Comparison of ENCODE assay signal across 8 cellular contexts in genomic region chr17:51000835-51001638, GRCh38.
DNase-seq lines count a peak whose midpoint lies in the region; ATAC-seq, FAIRE-seq and TF ChIP-seq lines count a peak whose summit lies in the region.

No MANE protein-coding gene starts in this region.

- H3K36me3 Mint-ChIP-seq in naive thymus-derived CD8-positive, alpha-beta T cell, result peaks cover 3 to 59% (median 12%) of the 10 kb centered on the region in 3 donors

- FAIRE-seq in A204.1 (lab: Jason Lieb, UNC), result peak; percentile 97

- H3K36me3 ChIP-seq in GM06990 (ENCODE audit: control insufficient read depth, insufficient read depth, low read length), result peaks cover 8% of the 10 kb centered on the region

- no peak overlapping the region for H3K4me3 Mint-ChIP-seq in naive thymus-derived CD8-positive, alpha-beta T cell

- H3K4me1 Mint-ChIP-seq in naive thymus-derived CD8-positive, alpha-beta T cell, result peaks cover 0 to 3% (median 0%) of the 10 kb centered on the region in 4 donors

- peak; percentile 95 for ATAC-seq in SK-N-SH treated with all-trans-retinoic acid at 6 μM for 48 hours
- ATAC-seq in naive thymus-derived CD8-positive, alpha-beta T cell, result peak; percentile 78 to 85
- ATAC-seq in HG03139 (IDR thresholded peaks at IDR 0.05; ENCODE audit: unreplicated experiment), result no peak
- ATAC-seq in GM21390 (IDR thresholded peaks at IDR 0.05; ENCODE audit: unreplicated experiment), result no peak

- H3K9me3 Mint-ChIP-seq in naive thymus-derived CD8-positive, alpha-beta T cell, result no peaks in the 10 kb centered on the region

- H3K27me3 Mint-ChIP-seq in naive thymus-derived CD8-positive, alpha-beta T cell, result no peaks in the 10 kb centered on the region

- no peaks in the 10 kb centered on the region for H3K27me3 ChIP-seq in GM06990 (replicated peaks; ENCODE audit: control insufficient read depth, insufficient read depth, low read length)

- peak; percentile 26 for DNase-seq in GM06990 (ENCODE audit: extremely low read depth, insufficient read length)
- DNase-seq in NCI-H1436 (lab: John Stamatoyannopoulos, UW), result peak; percentile 67
- peak; percentile 76 to 83 for DNase-seq in erythroblast (lab: John Stamatoyannopoulos, UW)
- peak in 6 of 10 donors; percentile 30 to 74 (median 66) for DNase-seq in naive thymus-derived CD8-positive, alpha-beta T cell

- POLR2A ChIA-PET in naive thymus-derived CD8-positive, alpha-beta T cell (lab: Charles Lee), result interaction anchor here (0.6 to 5.6 kb wide), 2 partner anchors 152 to 1012 kb away, joined by 3 to 34 read pairs; partner anchors contain the start of gene NME1

- no peak for TF ChIP-seq POLR2A in erythroblast (IDR thresholded peaks at IDR 0.05; ENCODE audit: low read length)

- no peak overlapping the region for H3K4me3 ChIP-seq in GM06990 (replicated peaks; ENCODE audit: low read depth, low read length)

- TF ChIP-seq CTCF in GM06990 (IDR thresholded peaks at IDR 0.05; ENCODE audit: insufficient read depth, low read length, poor library complexity, severe bottlenecking), result peak; percentile 38

- peak overlapping the region in 2 of 10 donors; percentile 3 to 4 for H3K27ac Mint-ChIP-seq in naive thymus-derived CD8-positive, alpha-beta T cell

TF ChIP-seq in SK-N-SH treated with all-trans-retinoic acid at 6 μM for 48 hours, 23 proteins besides CTCF, POLR2A, EP300 and RAD21:
- TF ChIP-seq PPARA (CRISPR knock-in tag; IDR thresholded peaks at IDR 0.05; ENCODE audit: borderline replicate concordance) (no peak), ARNTL (CRISPR knock-in tag; IDR thresholded peaks at IDR 0.05; ENCODE audit: borderline replicate concordance, low read depth) (no peak), SNAI2 (CRISPR knock-in tag; IDR thresholded peaks at IDR 0.05) (no peak), ZNF70 (CRISPR knock-in tag; IDR thresholded peaks at IDR 0.05) (no peak), BACH2 (CRISPR knock-in tag; IDR thresholded peaks at IDR 0.05; ENCODE audit: borderline replicate concordance) (no peak), ZNF8 (CRISPR knock-in tag; IDR thresholded peaks at IDR 0.05) (no peak), CSDC2 (CRISPR knock-in tag; IDR thresholded peaks at IDR 0.05) (no peak), RARB (CRISPR knock-in tag; IDR thresholded peaks at IDR 0.05) (no peak), TSHZ2 (CRISPR knock-in tag; IDR thresholded peaks at IDR 0.05) (no peak), TOX (CRISPR knock-in tag; IDR thresholded peaks at IDR 0.05; ENCODE audit: borderline replicate concordance) (no peak), GLIS3 (CRISPR knock-in tag; IDR thresholded peaks at IDR 0.05) (no peak), TCF4 (CRISPR knock-in tag; IDR thresholded peaks at IDR 0.05; ENCODE audit: borderline replicate concordance) (no peak), POU6F1 (CRISPR knock-in tag; IDR thresholded peaks at IDR 0.05; ENCODE audit: borderline replicate concordance, low read depth) (no peak), OSR1 (CRISPR knock-in tag; IDR thresholded peaks at IDR 0.05) (no peak), ISL1 (CRISPR knock-in tag; IDR thresholded peaks at IDR 0.05) (no peak), ZC3H10 (CRISPR knock-in tag; IDR thresholded peaks at IDR 0.05) (no peak), CREB5 (CRISPR knock-in tag; IDR thresholded peaks at IDR 0.05; ENCODE audit: low read depth) (no peak), ESRRG (CRISPR knock-in tag; IDR thresholded peaks at IDR 0.05) (no peak), CSRNP3 (CRISPR knock-in tag; IDR thresholded peaks at IDR 0.05) (no peak)

Comparison
In these comparisons a context has a peak if more than half of its experiments do, and no peak if none do; other contexts are left out.
1. DNase-seq: peak in every context shown above with its lines; median percentile 80 in erythroblast; 67 in NCI-H1436; 66 in naive thymus-derived CD8-positive, alpha-beta T cell; 26 in GM06990.
2. ATAC-seq: peak in SK-N-SH treated with all-trans-retinoic acid at 6 μM for 48 hours (single experiment) and naive thymus-derived CD8-positive, alpha-beta T cell (2 of 2); none in HG03139 (single experiment) and GM21390 (single experiment).